Comparison of ENCODE assay signal across 18 cellular contexts in the genomic region with DNA sequence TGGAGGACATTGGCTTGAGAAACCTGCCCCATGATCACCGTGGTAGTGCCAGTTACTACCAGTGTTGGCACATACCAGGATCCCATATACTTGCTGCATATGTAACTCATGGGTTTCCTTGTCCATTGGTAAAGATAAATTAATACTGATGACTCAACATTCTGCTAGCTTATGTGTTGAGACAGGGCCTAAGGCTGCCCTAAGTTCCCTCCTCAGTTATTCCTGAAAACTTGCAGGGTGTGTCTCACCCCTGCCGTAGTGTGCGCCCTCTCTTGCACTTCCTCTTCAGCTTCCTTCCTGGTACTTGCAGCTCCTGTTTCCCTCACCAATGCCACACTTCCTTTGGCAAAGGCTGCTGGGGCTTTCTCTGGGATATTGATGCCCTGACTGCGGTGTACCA. TPM values are rescaled to one million over a fixed set of nuclear protein-coding genes. Genes with fewer than 3 reads are reported as not detected.
DNase-seq lines count a peak whose midpoint lies in the region; ATAC-seq and TF ChIP-seq lines count a peak whose summit lies in the region.
"Had no signal": no experiment of that assay in that cellular context is flagged by ENCODE, and none has a peak within 500 bp of the region (broad histone marks: within the 10 kb centered on the region; RNA-seq: fewer than 3 reads in every experiment).

No MANE protein-coding gene starts in this region.

- H3K36me3 Mint-ChIP-seq in dendritic cell treated with granulocyte-macrophage colony-stimulating factor and Interleukin-4, amounts not matched to agents 40 ng/mL and 50 ng/mL, for 4 days (ENCODE audit: low read depth), result peaks cover 7% of the 10 kb centered on the region
- H3K36me3 Mint-ChIP-seq: neural progenitor cell had no signal

- intact Hi-C loops in dendritic cell treated with granulocyte-macrophage colony-stimulating factor and Interleukin-4, amounts not matched to agents 40 ng/mL and 50 ng/mL, for 4 days (cut with micrococcal nuclease), result no loop called here

- no peaks in the 10 kb centered on the region for H3K9me3 Mint-ChIP-seq in dendritic cell treated with granulocyte-macrophage colony-stimulating factor and Interleukin-4, amounts not matched to agents 40 ng/mL and 50 ng/mL, for 4 days

- peaks cover 2% of the 10 kb centered on the region for H3K27me3 Mint-ChIP-seq in dendritic cell treated with granulocyte-macrophage colony-stimulating factor and Interleukin-4, amounts not matched to agents 40 ng/mL and 50 ng/mL, for 4 days

- no peak for TF ChIP-seq CTCF in HL-60 (IDR thresholded peaks at IDR 0.05; ENCODE audit: insufficient read depth, low read length)

- H3K27ac ChIP-seq in HL-60 (replicated peaks), result no peak overlapping the region
- H3K27ac ChIP-seq: KMS-11, neural progenitor cell, Peyer's patch had no signal

- H3K4me3 Mint-ChIP-seq in dendritic cell treated with granulocyte-macrophage colony-stimulating factor and Interleukin-4, amounts not matched to agents 40 ng/mL and 50 ng/mL, for 4 days, result no peak overlapping the region
- H3K4me3 Mint-ChIP-seq: neural progenitor cell had no signal

- ATAC-seq in HG03469 (IDR thresholded peaks at IDR 0.05; ENCODE audit: unreplicated experiment) (no peak), GM21576 (IDR thresholded peaks at IDR 0.05; ENCODE audit: unreplicated experiment) (no peak)
- ATAC-seq: SK-N-SH treated with all-trans-retinoic acid at 6 μM for 48 hours had no signal

- DNase-seq in HL-60 (ENCODE audit: low read depth in 1 of 2, low spot score in 1 of 2) (peak; percentile 52 to 78), NCI-H226 (peak; percentile 49), renal cortical epithelial cell (ENCODE audit: low read depth) (peak; percentile 30), NCI-H1436 (lab: John Stamatoyannopoulos, UW) (no peak)
- DNase-seq: activated CD4-positive, alpha-beta T cell treated with anti-CD3 and anti-CD28 coated beads, Interleukin-2, amount 50 U/mL, for 1 hour; activated CD8-positive, alpha-beta memory T cell treated with anti-CD3 and anti-CD28 coated beads, Interleukin-2, amount 50 U/mL, for 48 hours; activated effector memory CD4-positive, alpha-beta T cell treated with Interleukin-2 at 50 U/mL for 16 hours; midbrain; NCI-H1436 treated with DMSO at 0.1 percent for 48 hours; NCI-H748 treated with DMSO at 0.1 percent for 48 hours; Peyer's patch; stimulated activated CD4-positive, alpha-beta T cell treated with anti-CD3 and anti-CD28 coated beads, Interleukin-12 subunit alpha, Interleukin-12 subunit beta, amount 100 ng/mL, for 4 hours had no signal

- peak overlapping the region; percentile 13 for H3K27ac Mint-ChIP-seq in dendritic cell treated with granulocyte-macrophage colony-stimulating factor and Interleukin-4, amounts not matched to agents 40 ng/mL and 50 ng/mL, for 4 days
- H3K27ac Mint-ChIP-seq: neural progenitor cell had no signal

- H3K27me3 ChIP-seq in HL-60 (ENCODE audit: insufficient read depth, poor library complexity, severe bottlenecking), result no peaks in the 10 kb centered on the region
- H3K27me3 ChIP-seq: neural progenitor cell, Peyer's patch had no signal

- peaks cover 26% of the 10 kb centered on the region for H3K4me1 Mint-ChIP-seq in dendritic cell treated with granulocyte-macrophage colony-stimulating factor and Interleukin-4, amounts not matched to agents 40 ng/mL and 50 ng/mL, for 4 days (ENCODE audit: low read depth)

- no peak overlapping the region for H3K4me3 ChIP-seq in HL-60 (replicated peaks; ENCODE audit: insufficient read depth, low read length)
- H3K4me3 ChIP-seq: neural progenitor cell, Peyer's patch had no signal

RNA-seq across cellular contexts. Expression of a gene that starts 4.3 kb away (rescaled TPM):
- 4.7 and 6.2 TPM in 2 replicates for total RNA-seq in renal cortical epithelial cell
